In the genomic region with DNA sequence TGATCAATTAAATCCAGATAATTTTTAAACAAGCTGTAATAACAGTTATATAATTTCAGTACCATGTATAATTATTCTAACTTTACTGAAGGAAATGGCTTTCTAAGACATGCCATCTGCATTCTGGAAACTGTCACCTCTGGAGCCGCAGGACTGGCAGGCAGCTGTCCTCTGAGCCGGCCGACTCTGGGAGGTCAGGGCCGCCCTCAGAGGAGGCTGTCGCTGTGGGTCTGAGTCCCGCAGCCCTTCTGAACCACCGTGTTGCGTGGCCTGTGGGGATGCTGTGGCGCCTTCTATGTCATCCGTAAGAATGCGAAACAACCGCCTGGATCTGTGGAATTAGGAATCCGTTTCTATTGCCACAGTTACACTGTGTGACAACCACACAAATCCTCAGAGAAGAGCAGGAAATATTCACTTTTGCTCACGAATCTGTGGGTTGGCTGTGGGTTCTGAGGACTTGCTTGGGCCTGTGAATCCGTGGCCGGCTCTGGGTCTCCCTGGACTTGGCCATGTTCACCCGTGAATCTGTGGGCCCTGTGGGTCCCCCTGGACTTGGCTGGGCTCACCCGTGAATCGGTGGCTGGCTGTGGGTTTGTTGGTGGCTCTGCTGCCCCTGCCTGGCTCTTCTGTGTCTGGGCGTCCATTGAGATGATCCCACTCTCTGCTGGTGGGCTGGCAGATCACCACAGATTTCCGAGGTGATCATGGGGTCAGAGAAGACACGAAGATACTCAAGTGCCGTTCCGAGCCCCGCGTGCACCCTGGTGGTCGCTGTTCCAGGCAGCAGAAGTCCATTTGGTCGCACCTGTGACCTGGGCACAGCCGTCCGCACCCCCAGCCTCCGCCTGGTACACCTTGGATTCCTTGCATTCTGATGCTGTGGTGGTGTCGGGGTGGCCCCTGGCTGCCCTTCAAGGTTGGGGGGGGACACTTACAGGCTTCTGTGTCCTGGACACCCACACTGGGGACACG, we compare ENCODE assay signal across 17 cellular contexts. TPM values are rescaled to one million over a fixed set of nuclear protein-coding genes. Genes with fewer than 3 reads are reported as not detected.
DNase-seq lines count a peak whose midpoint lies in the region; ATAC-seq and TF ChIP-seq lines count a peak whose summit lies in the region.
"Had no signal": no experiment of that assay in that cellular context is flagged by ENCODE, and none has a peak within 500 bp of the region (broad histone marks: within the 10 kb centered on the region; RNA-seq: fewer than 3 reads in every experiment).

No MANE protein-coding gene starts in this region.

- H3K4me1 ChIP-seq in right atrium auricular region, result no peaks in the 10 kb centered on the region
- H3K4me1 ChIP-seq: Caco-2 had no signal

- H3K27me3 ChIP-seq in right atrium auricular region, result no peaks in the 10 kb centered on the region

- ATAC-seq in Right ventricle myocardium inferior, result no peak
- ATAC-seq: CD8-positive, alpha-beta T cell had no signal

- no peaks in the 10 kb centered on the region for H3K36me3 ChIP-seq in right atrium auricular region
- H3K36me3 ChIP-seq: BLaER1 had no signal

- H3K27ac ChIP-seq in right atrium auricular region, result no peak overlapping the region
- H3K27ac ChIP-seq: 22Rv1, BLaER1, C4-2B, GM23248 had no signal

- H3K9me3 ChIP-seq in right atrium auricular region, result no peaks in the 10 kb centered on the region
- H3K9me3 ChIP-seq: BLaER1, Caco-2 had no signal

- no peak for TF ChIP-seq CTCF in right atrium auricular region (IDR thresholded peaks at IDR 0.05)

- DNase-seq in NCI-H1105 treated with DMSO at 0.1 percent for 48 hours (lab: John Stamatoyannopoulos, UW) (peak; percentile 10), NCI-H1105 (lab: John Stamatoyannopoulos, UW) (no peak), Right ventricle myocardium inferior (ENCODE audit: missing footprints) (peak; percentile 60), right atrium auricular region (ENCODE audit: low spot score) (no peak), NCI-H69 (lab: John Stamatoyannopoulos, UW) (peak; percentile 26), kidney glomerular epithelial cell (lab: John Stamatoyannopoulos, UW) (no peak)
- DNase-seq: Caco-2; CD4-positive, CD25-positive, alpha-beta regulatory T cell; CD8-positive, alpha-beta T cell; DMS153; DND-41; GM23248; H7; HCEC 1CT had no signal

- intact Hi-C loops in Right ventricle myocardium inferior (cut with DNase I), result no loop called here

- H3K4me3 ChIP-seq in right atrium auricular region, result no peak overlapping the region
- H3K4me3 ChIP-seq: BLaER1, GM23248 had no signal

RNA-seq across cellular contexts. Expression of a gene that starts 17.4 kb away (rescaled TPM):
- not detected for total RNA-seq in Right ventricle myocardium inferior
- total RNA-seq in right atrium auricular region, result 10 to 100 TPM in 1 of 2 donors, 1 to 10 TPM in 1; 4.0 to 10.8 TPM
- total RNA-seq: CD8-positive, alpha-beta T cell had no signal

Comparison
In these comparisons a context has a peak if more than half of its experiments do, and no peak if none do; other contexts are left out.
1. DNase-seq: peak in NCI-H1105 treated with DMSO at 0.1 percent for 48 hours (single experiment), Right ventricle myocardium inferior (single experiment) and NCI-H69 (single experiment); none in NCI-H1105 (single experiment), right atrium auricular region (single experiment) and kidney glomerular epithelial cell (single experiment).